Comparison of ENCODE assay signal across 14 cellular contexts in the genomic region with DNA sequence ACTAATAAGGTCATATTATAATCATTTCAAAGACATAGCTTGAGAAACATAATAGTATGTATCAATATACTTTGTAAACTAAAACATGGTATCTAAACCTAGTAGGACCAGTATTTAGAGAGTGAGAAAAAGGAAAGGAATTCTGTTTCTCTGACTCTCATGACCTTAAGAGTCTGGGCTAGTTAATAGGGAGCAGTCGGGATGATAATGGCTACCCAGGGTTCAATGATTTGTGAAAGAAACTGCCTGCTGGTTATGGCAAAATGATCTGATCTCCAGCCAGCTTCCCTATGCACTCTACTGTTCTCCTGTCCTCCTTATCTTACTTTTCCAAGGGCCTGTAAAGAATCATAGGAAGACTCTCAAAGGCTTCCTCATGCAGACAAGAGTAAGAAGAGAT.
A peak's percentile ranks its signal among the peaks of the same experiment; 100 is the strongest.
DNase-seq lines count a peak whose midpoint lies in the region; ATAC-seq and TF ChIP-seq lines count a peak whose summit lies in the region.
"Had no signal": no experiment of that assay in that cellular context is flagged by ENCODE, and none has a peak within 500 bp of the region (broad histone marks: within the 10 kb centered on the region; RNA-seq: fewer than 3 reads in every experiment).

No MANE protein-coding gene starts in this region.

- DNase-seq in cardiac muscle cell (ENCODE audit: low read depth in 1 of 2, low spot score in 1 of 2) (no peak), left ventricle myocardium superior (no peak), nephron progenitor cell (no peak), uterus (no peak), posterior cingulate gyrus (no peak)
- DNase-seq: activated naive CD4-positive, alpha-beta T cell; aorta; GF-D8; NCI-H187; T-cell had no signal

- H3K9me3 ChIP-seq in cardiac muscle cell (ENCODE audit: low read depth) (no peaks in the 10 kb centered on the region), ectodermal cell (ENCODE audit: control insufficient read depth, low read length) (no peaks in the 10 kb centered on the region), uterus (no peaks in the 10 kb centered on the region)

- TF ChIP-seq POLR2A in uterus (IDR thresholded peaks at IDR 0.05), result no peak

- H3K4me3 Mint-ChIP-seq in nephron progenitor cell, result no peak overlapping the region
- H3K4me3 Mint-ChIP-seq: CD14-positive monocyte, T-cell had no signal

- H3K4me1 ChIP-seq in cardiac muscle cell (ENCODE audit: low read depth) (peaks cover 15% of the 10 kb centered on the region), ectodermal cell (ENCODE audit: control insufficient read depth, insufficient read depth, low read length) (peaks cover 33% of the 10 kb centered on the region), uterus (peaks cover 0 to 14% of the 10 kb centered on the region in 2 donors)

- H3K9me3 Mint-ChIP-seq in nephron progenitor cell, result no peaks in the 10 kb centered on the region
- H3K9me3 Mint-ChIP-seq: CD14-positive monocyte, T-cell had no signal

- H3K36me3 ChIP-seq in cardiac muscle cell (no peaks in the 10 kb centered on the region), ectodermal cell (ENCODE audit: control insufficient read depth, insufficient read depth, low read length) (no peaks in the 10 kb centered on the region), uterus (no peaks in the 10 kb centered on the region)

- 0% methylated on average over 1 of the region's 1 CpG for WGBS in ectodermal cell, 2 experiments

- H3K27ac ChIP-seq in cardiac muscle cell (peak overlapping the region; percentile 71), ectodermal cell (ENCODE audit: insufficient read depth, low read depth, low read length, poor library complexity, severe bottlenecking) (peak overlapping the region; percentile 86), uterus (peak overlapping the region; percentile 67 to 72)

- intact Hi-C loops in left ventricle myocardium superior (cut with micrococcal nuclease), result no loop called here
- intact Hi-C loops in uterus (cut with DNase I; ENCODE audit: low total_unique reads), result no loop called here
- intact Hi-C loops in posterior cingulate gyrus (cut with DNase I), result no loop called here

- TF ChIP-seq CTCF in cardiac muscle cell (IDR thresholded peaks at IDR 0.05; ENCODE audit: low read depth, low read length) (no peak), nephron progenitor cell (IDR thresholded peaks at IDR 0.05) (no peak), uterus (IDR thresholded peaks at IDR 0.05) (no peak)

- H3K36me3 Mint-ChIP-seq in nephron progenitor cell (ENCODE audit: low read depth), result peaks cover 7% of the 10 kb centered on the region
- H3K36me3 Mint-ChIP-seq: CD14-positive monocyte, T-cell had no signal

- H3K27me3 ChIP-seq in cardiac muscle cell (no peaks in the 10 kb centered on the region), ectodermal cell (ENCODE audit: control insufficient read depth, insufficient read depth, low read length, poor library complexity, severe bottlenecking) (no peaks in the 10 kb centered on the region), uterus (no peaks in the 10 kb centered on the region)

- peaks cover 4% of the 10 kb centered on the region for H3K27me3 Mint-ChIP-seq in nephron progenitor cell (ENCODE audit: low read depth, poor library complexity)
- H3K27me3 Mint-ChIP-seq: T-cell had no signal

- peak overlapping the region; percentile 73 for H3K27ac Mint-ChIP-seq in nephron progenitor cell
- H3K27ac Mint-ChIP-seq: CD14-positive monocyte, T-cell had no signal

- peaks cover 30% of the 10 kb centered on the region for H3K4me1 Mint-ChIP-seq in nephron progenitor cell
- H3K4me1 Mint-ChIP-seq: CD14-positive monocyte, T-cell had no signal

- no peak for ATAC-seq in left ventricle myocardium superior
- ATAC-seq in HG02885 (IDR thresholded peaks at IDR 0.05; ENCODE audit: poor library complexity, unreplicated experiment), result no peak
- ATAC-seq in HG03565 (IDR thresholded peaks at IDR 0.05; ENCODE audit: unreplicated experiment), result no peak
- ATAC-seq: T-cell had no signal

- H3K4me3 ChIP-seq in cardiac muscle cell (no peak overlapping the region), ectodermal cell (ENCODE audit: insufficient read depth, low read depth, low read length) (no peak overlapping the region), uterus (no peak overlapping the region)
